1 cellular context compared by ENCODE assay signal in the genomic region with DNA sequence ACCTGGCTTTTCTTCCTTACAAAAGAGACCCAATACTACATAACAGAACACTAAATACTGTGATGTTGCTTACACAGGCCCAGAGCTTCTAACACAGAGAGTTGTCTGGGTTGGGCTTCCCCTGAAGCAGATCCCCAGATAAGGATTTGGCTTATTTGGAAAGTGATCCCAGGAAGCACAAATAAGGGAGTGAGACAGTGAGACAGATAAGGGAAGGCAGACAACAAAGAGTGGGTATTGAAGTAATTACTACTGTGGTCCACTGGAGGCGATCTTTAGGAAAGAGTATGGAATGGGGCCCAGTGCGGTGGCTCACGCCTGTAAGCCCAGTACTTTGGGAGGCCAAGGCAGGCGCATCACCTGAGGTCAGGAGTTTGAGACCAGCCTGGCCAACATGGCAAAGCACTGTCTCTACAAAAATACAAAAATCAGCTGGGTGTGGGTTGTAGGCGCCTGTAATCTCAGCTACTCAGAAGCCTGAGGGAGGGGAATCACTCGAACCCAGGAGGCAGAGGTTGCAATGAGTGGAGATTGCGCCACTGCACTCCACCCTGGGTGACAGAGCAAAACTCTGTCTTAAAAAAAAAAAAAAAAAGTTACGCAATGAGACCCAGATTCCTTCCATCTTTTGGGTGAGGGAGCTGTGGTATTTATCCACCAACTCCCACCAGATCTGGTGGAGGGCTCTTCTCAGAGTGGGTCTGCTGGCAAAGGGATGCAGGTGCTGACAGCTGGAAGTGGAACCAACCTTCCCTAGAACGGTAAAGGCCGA.
TF ChIP-seq lines count a peak whose summit lies in the region.

No MANE protein-coding gene starts in this region.

TF ChIP-seq in GM12878, 131 proteins besides CTCF, POLR2A, EP300 and RAD21:
- TF ChIP-seq, protein P1, sequence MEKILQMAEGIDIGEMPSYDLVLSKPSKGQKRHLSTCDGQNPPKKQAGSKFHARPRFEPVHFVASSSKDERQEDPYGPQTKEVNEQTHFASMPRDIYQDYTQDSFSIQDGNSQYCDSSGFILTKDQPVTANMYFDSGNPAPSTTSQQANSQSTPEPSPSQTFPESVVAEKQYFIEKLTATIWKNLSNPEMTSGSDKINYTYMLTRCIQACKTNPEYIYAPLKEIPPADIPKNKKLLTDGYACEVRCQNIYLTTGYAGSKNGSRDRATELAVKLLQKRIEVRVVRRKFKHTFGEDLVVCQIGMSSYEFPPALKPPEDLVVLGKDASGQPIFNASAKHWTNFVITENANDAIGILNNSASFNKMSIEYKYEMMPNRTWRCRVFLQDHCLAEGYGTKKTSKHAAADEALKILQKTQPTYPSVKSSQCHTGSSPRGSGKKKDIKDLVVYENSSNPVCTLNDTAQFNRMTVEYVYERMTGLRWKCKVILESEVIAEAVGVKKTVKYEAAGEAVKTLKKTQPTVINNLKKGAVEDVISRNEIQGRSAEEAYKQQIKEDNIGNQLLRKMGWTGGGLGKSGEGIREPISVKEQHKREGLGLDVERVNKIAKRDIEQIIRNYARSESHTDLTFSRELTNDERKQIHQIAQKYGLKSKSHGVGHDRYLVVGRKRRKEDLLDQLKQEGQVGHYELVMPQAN (conservative IDR thresholded peaks at IDR 0.05) = no peak
- no peak for TF ChIP-seq TARDBP (IDR thresholded peaks at IDR 0.05; ENCODE audit: borderline replicate concordance)
- TF ChIP-seq, protein P2, sequence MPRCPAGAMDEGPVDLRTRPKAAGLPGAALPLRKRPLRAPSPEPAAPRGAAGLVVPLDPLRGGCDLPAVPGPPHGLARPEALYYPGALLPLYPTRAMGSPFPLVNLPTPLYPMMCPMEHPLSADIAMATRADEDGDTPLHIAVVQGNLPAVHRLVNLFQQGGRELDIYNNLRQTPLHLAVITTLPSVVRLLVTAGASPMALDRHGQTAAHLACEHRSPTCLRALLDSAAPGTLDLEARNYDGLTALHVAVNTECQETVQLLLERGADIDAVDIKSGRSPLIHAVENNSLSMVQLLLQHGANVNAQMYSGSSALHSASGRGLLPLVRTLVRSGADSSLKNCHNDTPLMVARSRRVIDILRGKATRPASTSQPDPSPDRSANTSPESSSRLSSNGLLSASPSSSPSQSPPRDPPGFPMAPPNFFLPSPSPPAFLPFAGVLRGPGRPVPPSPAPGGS (IDR thresholded peaks at IDR 0.05; ENCODE audit: borderline replicate concordance, insufficient read depth, low read depth, low read length, poor library complexity, severe bottlenecking) = no peak
- TF ChIP-seq CHD2 (IDR thresholded peaks at IDR 0.05; ENCODE audit: borderline replicate concordance, low read depth, low read length) = no peak
- TF ChIP-seq, protein P3, sequence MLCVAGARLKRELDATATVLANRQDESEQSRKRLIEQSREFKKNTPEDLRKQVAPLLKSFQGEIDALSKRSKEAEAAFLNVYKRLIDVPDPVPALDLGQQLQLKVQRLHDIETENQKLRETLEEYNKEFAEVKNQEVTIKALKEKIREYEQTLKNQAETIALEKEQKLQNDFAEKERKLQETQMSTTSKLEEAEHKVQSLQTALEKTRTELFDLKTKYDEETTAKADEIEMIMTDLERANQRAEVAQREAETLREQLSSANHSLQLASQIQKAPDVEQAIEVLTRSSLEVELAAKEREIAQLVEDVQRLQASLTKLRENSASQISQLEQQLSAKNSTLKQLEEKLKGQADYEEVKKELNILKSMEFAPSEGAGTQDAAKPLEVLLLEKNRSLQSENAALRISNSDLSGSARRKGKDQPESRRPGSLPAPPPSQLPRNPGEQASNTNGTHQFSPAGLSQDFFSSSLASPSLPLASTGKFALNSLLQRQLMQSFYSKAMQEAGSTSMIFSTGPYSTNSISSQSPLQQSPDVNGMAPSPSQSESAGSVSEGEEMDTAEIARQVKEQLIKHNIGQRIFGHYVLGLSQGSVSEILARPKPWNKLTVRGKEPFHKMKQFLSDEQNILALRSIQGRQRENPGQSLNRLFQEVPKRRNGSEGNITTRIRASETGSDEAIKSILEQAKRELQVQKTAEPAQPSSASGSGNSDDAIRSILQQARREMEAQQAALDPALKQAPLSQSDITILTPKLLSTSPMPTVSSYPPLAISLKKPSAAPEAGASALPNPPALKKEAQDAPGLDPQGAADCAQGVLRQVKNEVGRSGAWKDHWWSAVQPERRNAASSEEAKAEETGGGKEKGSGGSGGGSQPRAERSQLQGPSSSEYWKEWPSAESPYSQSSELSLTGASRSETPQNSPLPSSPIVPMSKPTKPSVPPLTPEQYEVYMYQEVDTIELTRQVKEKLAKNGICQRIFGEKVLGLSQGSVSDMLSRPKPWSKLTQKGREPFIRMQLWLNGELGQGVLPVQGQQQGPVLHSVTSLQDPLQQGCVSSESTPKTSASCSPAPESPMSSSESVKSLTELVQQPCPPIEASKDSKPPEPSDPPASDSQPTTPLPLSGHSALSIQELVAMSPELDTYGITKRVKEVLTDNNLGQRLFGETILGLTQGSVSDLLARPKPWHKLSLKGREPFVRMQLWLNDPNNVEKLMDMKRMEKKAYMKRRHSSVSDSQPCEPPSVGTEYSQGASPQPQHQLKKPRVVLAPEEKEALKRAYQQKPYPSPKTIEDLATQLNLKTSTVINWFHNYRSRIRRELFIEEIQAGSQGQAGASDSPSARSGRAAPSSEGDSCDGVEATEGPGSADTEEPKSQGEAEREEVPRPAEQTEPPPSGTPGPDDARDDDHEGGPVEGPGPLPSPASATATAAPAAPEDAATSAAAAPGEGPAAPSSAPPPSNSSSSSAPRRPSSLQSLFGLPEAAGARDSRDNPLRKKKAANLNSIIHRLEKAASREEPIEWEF (IDR thresholded peaks at IDR 0.05; ENCODE audit: insufficient replicate concordance, low read depth, low read length) = no peak
- no peak for TF ChIP-seq NRF1 (conservative IDR thresholded peaks at IDR 0.05; ENCODE audit: low read depth, low read length)
- TF ChIP-seq, protein P4, sequence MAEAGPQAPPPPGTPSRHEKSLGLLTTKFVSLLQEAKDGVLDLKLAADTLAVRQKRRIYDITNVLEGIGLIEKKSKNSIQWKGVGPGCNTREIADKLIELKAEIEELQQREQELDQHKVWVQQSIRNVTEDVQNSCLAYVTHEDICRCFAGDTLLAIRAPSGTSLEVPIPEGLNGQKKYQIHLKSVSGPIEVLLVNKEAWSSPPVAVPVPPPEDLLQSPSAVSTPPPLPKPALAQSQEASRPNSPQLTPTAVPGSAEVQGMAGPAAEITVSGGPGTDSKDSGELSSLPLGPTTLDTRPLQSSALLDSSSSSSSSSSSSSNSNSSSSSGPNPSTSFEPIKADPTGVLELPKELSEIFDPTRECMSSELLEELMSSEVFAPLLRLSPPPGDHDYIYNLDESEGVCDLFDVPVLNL (IDR thresholded peaks at IDR 0.05; ENCODE audit: low read depth, low read length) = no peak
- TF ChIP-seq, protein P5, sequence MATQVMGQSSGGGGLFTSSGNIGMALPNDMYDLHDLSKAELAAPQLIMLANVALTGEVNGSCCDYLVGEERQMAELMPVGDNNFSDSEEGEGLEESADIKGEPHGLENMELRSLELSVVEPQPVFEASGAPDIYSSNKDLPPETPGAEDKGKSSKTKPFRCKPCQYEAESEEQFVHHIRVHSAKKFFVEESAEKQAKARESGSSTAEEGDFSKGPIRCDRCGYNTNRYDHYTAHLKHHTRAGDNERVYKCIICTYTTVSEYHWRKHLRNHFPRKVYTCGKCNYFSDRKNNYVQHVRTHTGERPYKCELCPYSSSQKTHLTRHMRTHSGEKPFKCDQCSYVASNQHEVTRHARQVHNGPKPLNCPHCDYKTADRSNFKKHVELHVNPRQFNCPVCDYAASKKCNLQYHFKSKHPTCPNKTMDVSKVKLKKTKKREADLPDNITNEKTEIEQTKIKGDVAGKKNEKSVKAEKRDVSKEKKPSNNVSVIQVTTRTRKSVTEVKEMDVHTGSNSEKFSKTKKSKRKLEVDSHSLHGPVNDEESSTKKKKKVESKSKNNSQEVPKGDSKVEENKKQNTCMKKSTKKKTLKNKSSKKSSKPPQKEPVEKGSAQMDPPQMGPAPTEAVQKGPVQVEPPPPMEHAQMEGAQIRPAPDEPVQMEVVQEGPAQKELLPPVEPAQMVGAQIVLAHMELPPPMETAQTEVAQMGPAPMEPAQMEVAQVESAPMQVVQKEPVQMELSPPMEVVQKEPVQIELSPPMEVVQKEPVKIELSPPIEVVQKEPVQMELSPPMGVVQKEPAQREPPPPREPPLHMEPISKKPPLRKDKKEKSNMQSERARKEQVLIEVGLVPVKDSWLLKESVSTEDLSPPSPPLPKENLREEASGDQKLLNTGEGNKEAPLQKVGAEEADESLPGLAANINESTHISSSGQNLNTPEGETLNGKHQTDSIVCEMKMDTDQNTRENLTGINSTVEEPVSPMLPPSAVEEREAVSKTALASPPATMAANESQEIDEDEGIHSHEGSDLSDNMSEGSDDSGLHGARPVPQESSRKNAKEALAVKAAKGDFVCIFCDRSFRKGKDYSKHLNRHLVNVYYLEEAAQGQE (IDR thresholded peaks at IDR 0.05; ENCODE audit: low read depth, low read length) = no peak
- no peak for TF ChIP-seq EZH2 (IDR thresholded peaks at IDR 0.05; ENCODE audit: borderline replicate concordance, control insufficient read depth, low read depth, low read length)
- TF ChIP-seq ATF7 (IDR thresholded peaks at IDR 0.05; ENCODE audit: low read depth) = no peak
- TF ChIP-seq, protein P6, sequence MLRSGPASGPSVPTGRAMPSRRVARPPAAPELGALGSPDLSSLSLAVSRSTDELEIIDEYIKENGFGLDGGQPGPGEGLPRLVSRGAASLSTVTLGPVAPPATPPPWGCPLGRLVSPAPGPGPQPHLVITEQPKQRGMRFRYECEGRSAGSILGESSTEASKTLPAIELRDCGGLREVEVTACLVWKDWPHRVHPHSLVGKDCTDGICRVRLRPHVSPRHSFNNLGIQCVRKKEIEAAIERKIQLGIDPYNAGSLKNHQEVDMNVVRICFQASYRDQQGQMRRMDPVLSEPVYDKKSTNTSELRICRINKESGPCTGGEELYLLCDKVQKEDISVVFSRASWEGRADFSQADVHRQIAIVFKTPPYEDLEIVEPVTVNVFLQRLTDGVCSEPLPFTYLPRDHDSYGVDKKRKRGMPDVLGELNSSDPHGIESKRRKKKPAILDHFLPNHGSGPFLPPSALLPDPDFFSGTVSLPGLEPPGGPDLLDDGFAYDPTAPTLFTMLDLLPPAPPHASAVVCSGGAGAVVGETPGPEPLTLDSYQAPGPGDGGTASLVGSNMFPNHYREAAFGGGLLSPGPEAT (IDR thresholded peaks at IDR 0.05; ENCODE audit: low read depth) = no peak
- no peak for TF ChIP-seq KLF5 (IDR thresholded peaks at IDR 0.05; ENCODE audit: partially characterized antibody)
- TF ChIP-seq, protein P7, sequence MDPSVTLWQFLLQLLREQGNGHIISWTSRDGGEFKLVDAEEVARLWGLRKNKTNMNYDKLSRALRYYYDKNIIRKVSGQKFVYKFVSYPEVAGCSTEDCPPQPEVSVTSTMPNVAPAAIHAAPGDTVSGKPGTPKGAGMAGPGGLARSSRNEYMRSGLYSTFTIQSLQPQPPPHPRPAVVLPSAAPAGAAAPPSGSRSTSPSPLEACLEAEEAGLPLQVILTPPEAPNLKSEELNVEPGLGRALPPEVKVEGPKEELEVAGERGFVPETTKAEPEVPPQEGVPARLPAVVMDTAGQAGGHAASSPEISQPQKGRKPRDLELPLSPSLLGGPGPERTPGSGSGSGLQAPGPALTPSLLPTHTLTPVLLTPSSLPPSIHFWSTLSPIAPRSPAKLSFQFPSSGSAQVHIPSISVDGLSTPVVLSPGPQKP (IDR thresholded peaks at IDR 0.05; ENCODE audit: low read depth, low read length) = no peak
- no peak for TF ChIP-seq CBX3 (IDR thresholded peaks at IDR 0.05; ENCODE audit: borderline replicate concordance, low read depth)
- no peak for TF ChIP-seq FOXM1 (IDR thresholded peaks at IDR 0.05; ENCODE audit: low read depth, low read length)
- no peak for TF ChIP-seq SIX5 (IDR thresholded peaks at IDR 0.05; ENCODE audit: low read depth, low read length, severe bottlenecking)
- TF ChIP-seq NR2F1 (conservative IDR thresholded peaks at IDR 0.05) = no peak
- TF ChIP-seq, protein P8, sequence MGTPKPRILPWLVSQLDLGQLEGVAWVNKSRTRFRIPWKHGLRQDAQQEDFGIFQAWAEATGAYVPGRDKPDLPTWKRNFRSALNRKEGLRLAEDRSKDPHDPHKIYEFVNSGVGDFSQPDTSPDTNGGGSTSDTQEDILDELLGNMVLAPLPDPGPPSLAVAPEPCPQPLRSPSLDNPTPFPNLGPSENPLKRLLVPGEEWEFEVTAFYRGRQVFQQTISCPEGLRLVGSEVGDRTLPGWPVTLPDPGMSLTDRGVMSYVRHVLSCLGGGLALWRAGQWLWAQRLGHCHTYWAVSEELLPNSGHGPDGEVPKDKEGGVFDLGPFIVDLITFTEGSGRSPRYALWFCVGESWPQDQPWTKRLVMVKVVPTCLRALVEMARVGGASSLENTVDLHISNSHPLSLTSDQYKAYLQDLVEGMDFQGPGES (IDR thresholded peaks at IDR 0.05) = no peak
